In genomic region chr1:26959722-26960624, GRCh38 we compare ENCODE assay signal across 1 cellular context.
TF ChIP-seq lines count a peak whose summit lies in the region.

KDF1 (minus strand) TSS chr1:26960468; CDS start chr1:26952380, 8,088 bp downstream.

TF ChIP-seq in HepG2, 621 proteins besides CTCF, POLR2A, EP300 and RAD21 (continued from another document and continues in another):
- peak; percentile 46; the same call in 1 of the 2 replicates for TF ChIP-seq ZNF574 (CRISPR knock-in tag; IDR thresholded peaks at IDR 0.05)
- TF ChIP-seq NFKB2 (CRISPR knock-in tag; IDR thresholded peaks at IDR 0.05; ENCODE audit: borderline replicate concordance) = no peak
- TF ChIP-seq ZNF367 (CRISPR knock-in tag; IDR thresholded peaks at IDR 0.05; ENCODE audit: borderline replicate concordance) = no peak
- no peak for TF ChIP-seq DMTF1 (CRISPR knock-in tag; IDR thresholded peaks at IDR 0.05)
- peak; percentile 47; the same call in 1 of the 2 replicates for TF ChIP-seq MYPOP (CRISPR knock-in tag; IDR thresholded peaks at IDR 0.05)
- no peak for TF ChIP-seq CREB3 (CRISPR knock-in tag; IDR thresholded peaks at IDR 0.05)
- TF ChIP-seq TEAD3 (CRISPR knock-in tag; optimal IDR thresholded peaks at IDR 0.05; ENCODE audit: borderline replicate concordance) = peak; percentile 48
- no peak for TF ChIP-seq RFX5 (IDR thresholded peaks at IDR 0.05; ENCODE audit: low read depth, low read length)
- peak; percentile 31; the same call in 1 of the 2 replicates for TF ChIP-seq PHF21A (CRISPR knock-in tag; IDR thresholded peaks at IDR 0.05)
- TF ChIP-seq ZNF20 (CRISPR knock-in tag; IDR thresholded peaks at IDR 0.05) = peak; percentile 56; the same call in 1 of the 2 replicates
- TF ChIP-seq ZNF546 (CRISPR knock-in tag; conservative IDR thresholded peaks at IDR 0.05) = 0 out of 2 replicates have a peak, but pooled peaks have one; percentile 57
- TF ChIP-seq NONO (IDR thresholded peaks at IDR 0.05) = no peak
- TF ChIP-seq NONO (CRISPR knock-in tag; conservative IDR thresholded peaks at IDR 0.05) = no peak; the same call in 1 of the 2 replicates
- TF ChIP-seq ZNF138 (CRISPR knock-in tag; IDR thresholded peaks at IDR 0.05; ENCODE audit: low read depth) = no peak
- TF ChIP-seq MZF1 (CRISPR knock-in tag; IDR thresholded peaks at IDR 0.05; ENCODE audit: borderline replicate concordance) = no peak
- TF ChIP-seq MXD1 (CRISPR knock-in tag; IDR thresholded peaks at IDR 0.05) = no peak
- no peak for TF ChIP-seq MED13 (CRISPR knock-in tag; IDR thresholded peaks at IDR 0.05)
- TF ChIP-seq CERS6 (CRISPR knock-in tag; IDR thresholded peaks at IDR 0.05) = no peak
- TF ChIP-seq ZNF232 (CRISPR knock-in tag; IDR thresholded peaks at IDR 0.05; ENCODE audit: borderline replicate concordance) = no peak
- TF ChIP-seq HCFC1 (IDR thresholded peaks at IDR 0.05; ENCODE audit: low read depth, low read length) = peak; percentile 20; the same call in 1 of the 2 replicates
- TF ChIP-seq ELK4 (CRISPR knock-in tag; IDR thresholded peaks at IDR 0.05; ENCODE audit: borderline replicate concordance) = no peak
- TF ChIP-seq MXI1 (IDR thresholded peaks at IDR 0.05; ENCODE audit: borderline replicate concordance, low read depth, low read length) = 0 out of 3 replicates have a peak, but pooled peaks have one; percentile 19
- no peak for TF ChIP-seq SIN3A (IDR thresholded peaks at IDR 0.05; ENCODE audit: borderline replicate concordance, low read depth, low read length)
- no peak for TF ChIP-seq ZNF646 (CRISPR knock-in tag; IDR thresholded peaks at IDR 0.05)
- no peak for TF ChIP-seq SMYD3 (CRISPR knock-in tag; IDR thresholded peaks at IDR 0.05)
- no peak for TF ChIP-seq IKZF4 (CRISPR knock-in tag; IDR thresholded peaks at IDR 0.05; ENCODE audit: borderline replicate concordance, low read depth, not compliant biosample characterization)
- no peak for TF ChIP-seq ZNF160 (CRISPR knock-in tag; IDR thresholded peaks at IDR 0.05)
- peak; percentile 87 for TF ChIP-seq ZNF772 (CRISPR knock-in tag; IDR thresholded peaks at IDR 0.05)
- no peak for TF ChIP-seq ATF2 (CRISPR knock-in tag; IDR thresholded peaks at IDR 0.05)
- TF ChIP-seq NFIB (CRISPR knock-in tag; IDR thresholded peaks at IDR 0.05; ENCODE audit: borderline replicate concordance) = no peak
- TF ChIP-seq MIER3 (CRISPR knock-in tag; IDR thresholded peaks at IDR 0.05; ENCODE audit: borderline replicate concordance) = no peak
- TF ChIP-seq IRF1 (CRISPR knock-in tag; IDR thresholded peaks at IDR 0.05; ENCODE audit: low read depth) = no peak
- no peak for TF ChIP-seq ZNF34 (CRISPR knock-in tag; IDR thresholded peaks at IDR 0.05; ENCODE audit: borderline replicate concordance)
- 0 out of 2 replicates have a peak, but pooled peaks have one; percentile 62 for TF ChIP-seq ZNF709 (CRISPR knock-in tag; IDR thresholded peaks at IDR 0.05)
- TF ChIP-seq BATF2 (CRISPR knock-in tag; IDR thresholded peaks at IDR 0.05) = no peak; the same call in 1 of the 2 replicates
- no peak for TF ChIP-seq ISL2 (CRISPR knock-in tag; IDR thresholded peaks at IDR 0.05)
- TF ChIP-seq ZNF547 (CRISPR knock-in tag; IDR thresholded peaks at IDR 0.05) = peak; percentile 14; the same call in 1 of the 2 replicates
- no peak for TF ChIP-seq MYNN (CRISPR knock-in tag; IDR thresholded peaks at IDR 0.05; ENCODE audit: low read depth)
- TF ChIP-seq KLF13 (CRISPR knock-in tag; IDR thresholded peaks at IDR 0.05) = no peak
- no peak for TF ChIP-seq ZBTB1 (CRISPR knock-in tag; IDR thresholded peaks at IDR 0.05; ENCODE audit: borderline replicate concordance)
- TF ChIP-seq GTF2F1 (IDR thresholded peaks at IDR 0.05; ENCODE audit: low read length) = no peak
